20 cellular contexts compared by ENCODE assay signal in genomic region chr3:192637803-192638202, GRCh38.
"Had no signal": no experiment of that assay in that cellular context is flagged by ENCODE, and none has a peak within 500 bp of the region (broad histone marks: within the 10 kb centered on the region; RNA-seq: fewer than 3 reads in every experiment).

No MANE protein-coding gene starts in this region.

- H3K4me1 ChIP-seq: esophagus muscularis mucosa, gastroesophageal sphincter, parathyroid adenoma, prostate gland, spleen, tibial artery, upper lobe of left lung, uterus had no signal

- H3K27me3 ChIP-seq: esophagus muscularis mucosa, gastroesophageal sphincter, hepatocyte, spleen, tibial artery, upper lobe of left lung, uterus had no signal

- H3K36me3 ChIP-seq: esophagus muscularis mucosa, gastroesophageal sphincter, prostate gland, spleen, tibial artery, upper lobe of left lung, uterus had no signal

- H3K9me3 ChIP-seq: esophagus muscularis mucosa, gastroesophageal sphincter, prostate gland, spleen, tibial artery, upper lobe of left lung, uterus had no signal

- DNase-seq: effector memory CD8-positive, alpha-beta T cell; glutamatergic neuron; kidney; naive thymus-derived CD4-positive, alpha-beta T cell; nephron progenitor cell; spleen; stimulated activated CD4-positive, alpha-beta T cell treated with anti-CD3 and anti-CD28 coated beads, Interleukin-15, amount 100 ng/mL, for 24 hours; stimulated activated CD4-positive, alpha-beta T cell treated with anti-CD3 and anti-CD28 coated beads, Interleukin-1b, Interleukin-23, amount 100 ng/mL, for 48 hours; stimulated activated CD4-positive, alpha-beta T cell treated with anti-CD3 and anti-CD28 coated beads, Interleukin-4, amount 100 ng/mL, for 24 hours; tibial artery; upper lobe of left lung; uterus had no signal

- ATAC-seq: effector memory CD8-positive, alpha-beta T cell; gastroesophageal sphincter; naive thymus-derived CD4-positive, alpha-beta T cell; sciatic nerve; stimulated activated memory B cell treated with anti-CD40 and anti-IgM and Interleukin-4, amounts not matched to agents 10 μg/mL and 1 μg/mL and 100 μg/mL, for 72 hours had no signal

- H3K4me3 ChIP-seq: esophagus muscularis mucosa, gastroesophageal sphincter, hepatocyte, prostate gland, spleen, tibial artery, upper lobe of left lung, uterus had no signal

- H3K27ac ChIP-seq: epithelial cell of prostate, esophagus muscularis mucosa, gastroesophageal sphincter, hepatocyte, parathyroid adenoma, prostate gland, spleen, tibial artery, upper lobe of left lung, uterus had no signal
